ENCODE assay signal across 8 cellular contexts in genomic region chr17:17439971-17440843, GRCh38. TPM values are rescaled to one million over a fixed set of nuclear protein-coding genes. Genes with fewer than 3 reads are reported as not detected.
DNase-seq lines count a peak whose midpoint lies in the region; ATAC-seq and TF ChIP-seq lines count a peak whose summit lies in the region.

No MANE protein-coding gene starts in this region.

- no peaks in the 10 kb centered on the region for H3K36me3 Mint-ChIP-seq in activated naive CD4-positive, alpha-beta T cell treated with anti-CD3 and anti-CD28 coated beads, Interleukin-2, amount 10 ng/mL, durations not matched to agents 7 days and 5 days

- H3K27me3 Mint-ChIP-seq in activated naive CD4-positive, alpha-beta T cell treated with anti-CD3 and anti-CD28 coated beads, Interleukin-2, amount 10 ng/mL, durations not matched to agents 7 days and 5 days = peaks cover 16% of the 10 kb centered on the region

- DNase-seq in EL (peak; percentile 62), NCI-H1092 (lab: John Stamatoyannopoulos, UW) (peak; percentile 92), left ventricle myocardium superior (peak; percentile 67), spleen (peak; percentile 88)
- DNase-seq in activated naive CD4-positive, alpha-beta T cell treated with anti-CD3 and anti-CD28 coated beads, Interleukin-2, amount 10 ng/mL, durations not matched to agents 7 days and 5 days = peak; percentile 83

- no peak overlapping the region for H3K27ac Mint-ChIP-seq in activated naive CD4-positive, alpha-beta T cell treated with anti-CD3 and anti-CD28 coated beads, Interleukin-2, amount 10 ng/mL, durations not matched to agents 7 days and 5 days

- H3K9me3 ChIP-seq in spleen = no peaks in the 10 kb centered on the region

- H3K4me1 ChIP-seq in spleen = peaks cover 0 to 20% (median 6%) of the 10 kb centered on the region in 6 donors

- peaks cover 4% of the 10 kb centered on the region for H3K4me1 Mint-ChIP-seq in activated naive CD4-positive, alpha-beta T cell treated with anti-CD3 and anti-CD28 coated beads, Interleukin-2, amount 10 ng/mL, durations not matched to agents 7 days and 5 days

- no peaks in the 10 kb centered on the region for H3K36me3 ChIP-seq in spleen

- TF ChIP-seq CTCF in spleen (IDR thresholded peaks at IDR 0.05 in 8 of 11, conservative IDR thresholded peaks at IDR 0.05 in 3 of 11) = peak; percentile 53 to 86 (median 75)

- H3K27me3 ChIP-seq in spleen (replicated peaks in 1 of 7) = no peaks in the 10 kb centered on the region

- TF ChIP-seq POLR2A in spleen (IDR thresholded peaks at IDR 0.05) = no peak

- 63 to 75% (median 68%) methylated on average over 8 to 11 of the region's 11 CpGs for WGBS in spleen, 5 donors

- CTCF ChIA-PET in activated naive CD4-positive, alpha-beta T cell treated with anti-CD3 and anti-CD28 coated beads, Interleukin-2, amount 10 ng/mL, durations not matched to agents 7 days and 5 days (lab: Charles Lee) = interaction anchor here (1.1 to 2.1 kb wide), 4 partner anchors 16 to 202 kb away, joined by 3 to 14 read pairs (median 4); no protein-coding TSS in a partner anchor

- no peak overlapping the region for H3K4me3 Mint-ChIP-seq in activated naive CD4-positive, alpha-beta T cell treated with anti-CD3 and anti-CD28 coated beads, Interleukin-2, amount 10 ng/mL, durations not matched to agents 7 days and 5 days

- H3K27ac ChIP-seq in spleen = peak overlapping the region in 4 of 8 donors; percentile 63 to 74 (median 68)

- no peaks in the 10 kb centered on the region for H3K9me3 Mint-ChIP-seq in activated naive CD4-positive, alpha-beta T cell treated with anti-CD3 and anti-CD28 coated beads, Interleukin-2, amount 10 ng/mL, durations not matched to agents 7 days and 5 days

- intact Hi-C loops in left ventricle myocardium superior (cut with micrococcal nuclease) = no loop called here
- intact Hi-C loops in spleen (cut with DNase I; ENCODE audit: low total_unique reads) = loop anchor here (5.0 kb wide), 1 partner anchor 83 kb away; no protein-coding TSS in a partner anchor

- ATAC-seq in SK-N-SH treated with all-trans-retinoic acid at 6 μM for 48 hours (peak; percentile 75), left ventricle myocardium superior (peak; percentile 54), GM19395 (IDR thresholded peaks at IDR 0.05; ENCODE audit: unreplicated experiment) (no peak), HG03520 (IDR thresholded peaks at IDR 0.05; ENCODE audit: unreplicated experiment) (no peak)

- H3K4me3 ChIP-seq in spleen = no peak overlapping the region

TF ChIP-seq in SK-N-SH treated with all-trans-retinoic acid at 6 μM for 48 hours, 23 proteins besides CTCF, POLR2A, EP300 and RAD21:
- TF ChIP-seq POU6F1 (CRISPR knock-in tag; IDR thresholded peaks at IDR 0.05; ENCODE audit: borderline replicate concordance, low read depth) = no peak
- TF ChIP-seq SNAI2 (CRISPR knock-in tag; IDR thresholded peaks at IDR 0.05) = no peak
- no peak for TF ChIP-seq ESRRG (CRISPR knock-in tag; IDR thresholded peaks at IDR 0.05)
- TF ChIP-seq ISL1 (CRISPR knock-in tag; IDR thresholded peaks at IDR 0.05) = no peak
- TF ChIP-seq, protein P1, sequence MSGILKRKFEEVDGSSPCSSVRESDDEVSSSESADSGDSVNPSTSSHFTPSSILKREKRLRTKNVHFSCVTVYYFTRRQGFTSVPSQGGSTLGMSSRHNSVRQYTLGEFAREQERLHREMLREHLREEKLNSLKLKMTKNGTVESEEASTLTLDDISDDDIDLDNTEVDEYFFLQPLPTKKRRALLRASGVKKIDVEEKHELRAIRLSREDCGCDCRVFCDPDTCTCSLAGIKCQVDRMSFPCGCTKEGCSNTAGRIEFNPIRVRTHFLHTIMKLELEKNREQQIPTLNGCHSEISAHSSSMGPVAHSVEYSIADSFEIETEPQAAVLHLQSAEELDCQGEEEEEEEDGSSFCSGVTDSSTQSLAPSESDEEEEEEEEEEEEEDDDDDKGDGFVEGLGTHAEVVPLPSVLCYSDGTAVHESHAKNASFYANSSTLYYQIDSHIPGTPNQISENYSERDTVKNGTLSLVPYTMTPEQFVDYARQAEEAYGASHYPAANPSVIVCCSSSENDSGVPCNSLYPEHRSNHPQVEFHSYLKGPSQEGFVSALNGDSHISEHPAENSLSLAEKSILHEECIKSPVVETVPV (CRISPR knock-in tag; IDR thresholded peaks at IDR 0.05) = no peak
- TF ChIP-seq, protein P2, sequence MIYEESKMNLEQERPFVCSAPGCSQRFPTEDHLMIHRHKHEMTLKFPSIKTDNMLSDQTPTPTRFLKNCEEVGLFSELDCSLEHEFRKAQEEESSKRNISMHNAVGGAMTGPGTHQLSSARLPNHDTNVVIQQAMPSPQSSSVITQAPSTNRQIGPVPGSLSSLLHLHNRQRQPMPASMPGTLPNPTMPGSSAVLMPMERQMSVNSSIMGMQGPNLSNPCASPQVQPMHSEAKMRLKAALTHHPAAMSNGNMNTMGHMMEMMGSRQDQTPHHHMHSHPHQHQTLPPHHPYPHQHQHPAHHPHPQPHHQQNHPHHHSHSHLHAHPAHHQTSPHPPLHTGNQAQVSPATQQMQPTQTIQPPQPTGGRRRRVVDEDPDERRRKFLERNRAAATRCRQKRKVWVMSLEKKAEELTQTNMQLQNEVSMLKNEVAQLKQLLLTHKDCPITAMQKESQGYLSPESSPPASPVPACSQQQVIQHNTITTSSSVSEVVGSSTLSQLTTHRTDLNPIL (CRISPR knock-in tag; IDR thresholded peaks at IDR 0.05; ENCODE audit: low read depth) = no peak
- no peak for TF ChIP-seq ZFP3 (CRISPR knock-in tag; IDR thresholded peaks at IDR 0.05)
- TF ChIP-seq ARNTL (CRISPR knock-in tag; IDR thresholded peaks at IDR 0.05; ENCODE audit: borderline replicate concordance, low read depth) = no peak

RNA-seq across cellular contexts. Expression of gene MED9, which starts 36.6 kb away (rescaled TPM):
- total RNA-seq in left ventricle myocardium superior (42.0 TPM), spleen (10 to 100 TPM; 13.8 to 19.2 (median 16.6) TPM)
- 10 to 100 TPM in 2 of 3 donors, 1 to 10 TPM in 1; 8.5 to 13.7 (median 10.3) TPM for polyA plus RNA-seq in spleen

RNA-seq across cellular contexts. Expression of gene RASD1, which starts 56.0 kb away (rescaled TPM):
- total RNA-seq in left ventricle myocardium superior = 50.8 TPM
- total RNA-seq in spleen = 10 to 100 TPM in 5 of 7 donors, 1 to 10 TPM in 2; 6.6 to 52.3 (median 13.1) TPM
- polyA plus RNA-seq in spleen = 1 to 10 TPM; 2.9 to 7.9 (median 3.3) TPM

Comparison
In these comparisons a context has a peak if more than half of its experiments do, and no peak if none do; other contexts are left out.
1. ATAC-seq: peak in SK-N-SH treated with all-trans-retinoic acid at 6 μM for 48 hours (single experiment) and left ventricle myocardium superior (single experiment); none in GM19395 (single experiment) and HG03520 (single experiment).
2. Peak in every context shown above with its lines, with median percentiles within 50 percentile points of each other: DNase-seq.